8 cellular contexts compared by ENCODE assay signal in the genomic region with DNA sequence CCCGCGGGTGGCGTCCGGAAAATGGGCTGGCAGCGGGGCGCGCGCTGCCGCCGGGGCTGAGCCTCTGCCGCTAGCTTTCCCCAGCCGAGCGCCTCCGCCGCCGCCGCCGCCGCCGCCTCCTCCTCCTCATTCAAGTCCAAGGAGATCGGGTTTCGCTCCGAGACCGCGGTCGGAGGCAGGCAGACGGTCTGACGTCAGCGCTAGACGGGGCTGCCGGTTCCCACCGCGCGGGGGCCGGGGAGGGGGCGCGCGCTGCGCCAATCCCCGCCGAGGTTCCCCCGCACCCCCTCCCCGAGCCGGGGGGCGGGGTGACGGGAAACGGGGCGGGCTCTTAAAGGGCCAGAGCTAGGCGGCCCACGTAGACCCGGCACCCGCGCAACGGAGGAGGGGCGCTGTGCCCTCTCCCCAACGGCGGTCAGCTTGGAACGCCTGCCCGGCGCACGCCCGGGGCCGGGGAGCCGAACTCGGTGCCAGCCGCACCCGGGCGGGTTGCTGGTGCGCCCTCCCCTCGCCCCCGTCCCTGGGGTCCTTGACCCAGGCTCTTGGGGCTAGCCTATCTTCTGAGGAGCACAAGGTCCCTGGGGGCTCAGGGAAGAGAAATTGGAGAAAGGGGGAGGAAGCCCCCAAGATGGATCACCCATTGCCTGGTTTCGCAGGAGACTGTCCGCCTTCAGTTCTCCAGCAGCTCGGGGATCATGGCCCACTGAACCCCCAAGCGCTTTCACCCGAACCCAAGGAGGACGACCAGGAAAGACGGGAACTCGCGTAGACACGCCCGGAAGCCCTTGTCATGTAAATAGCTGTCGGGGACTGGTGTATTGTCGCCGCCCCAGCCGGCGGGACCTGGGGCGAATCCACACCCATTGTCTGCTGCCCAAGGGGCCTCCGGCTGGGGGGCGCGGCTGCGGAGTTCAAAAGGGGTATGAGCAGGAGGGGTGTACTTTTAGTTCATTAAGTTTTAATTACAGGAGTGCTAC. TPM values are rescaled to one million over a fixed set of nuclear protein-coding genes. Genes with fewer than 3 reads are reported as not detected.
DNase-seq lines count a peak whose midpoint lies in the region; ATAC-seq lines count a peak whose summit lies in the region.

A gene with protein sequence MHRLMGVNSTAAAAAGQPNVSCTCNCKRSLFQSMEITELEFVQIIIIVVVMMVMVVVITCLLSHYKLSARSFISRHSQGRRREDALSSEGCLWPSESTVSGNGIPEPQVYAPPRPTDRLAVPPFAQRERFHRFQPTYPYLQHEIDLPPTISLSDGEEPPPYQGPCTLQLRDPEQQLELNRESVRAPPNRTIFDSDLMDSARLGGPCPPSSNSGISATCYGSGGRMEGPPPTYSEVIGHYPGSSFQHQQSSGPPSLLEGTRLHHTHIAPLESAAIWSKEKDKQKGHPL (minus strand): TSS at position 193 of the 977 bp plus-strand sequence. CDS start 433 bp downstream, outside the sequence.

- DNase-seq in AG08395 (ENCODE audit: low spot score): peak; percentile 97
- DNase-seq in NCI-H526 treated with DMSO at 0.1 percent for 48 hours (lab: John Stamatoyannopoulos, UW): peak; percentile 87
- DNase-seq in activated CD8-positive, alpha-beta memory T cell treated with anti-CD3 and anti-CD28 coated beads, Interleukin-2, amount 10 ng/mL, durations not matched to agents 7 days and 5 days: peak; percentile 88
- peak; percentile 89 to 93 (median 92) for DNase-seq in effector memory CD8-positive, alpha-beta T cell
- DNase-seq in medulla oblongata (ENCODE audit: extremely low spot score): peak; percentile 95
- peak; percentile 80 to 90 (median 88) for DNase-seq in stimulated activated CD4-positive, alpha-beta T cell treated with anti-CD3 and anti-CD28 coated beads, TNF-alpha, amount 100 ng/mL, for 24 hours (ENCODE audit: low read depth in 3 of 3)

- ATAC-seq in GM19043 (IDR thresholded peaks at IDR 0.05; ENCODE audit: low read depth, unreplicated experiment): peak; percentile 54
- peak; percentile 77 for ATAC-seq in HG03439 (IDR thresholded peaks at IDR 0.05; ENCODE audit: unreplicated experiment)
- peak; percentile 93 for ATAC-seq in activated CD8-positive, alpha-beta memory T cell treated with anti-CD3 and anti-CD28 coated beads, Interleukin-2, amount 10 ng/mL, durations not matched to agents 7 days and 5 days
- peak; percentile 81 for ATAC-seq in effector memory CD8-positive, alpha-beta T cell (replicated peaks)

- H3K9me3 Mint-ChIP-seq in activated CD8-positive, alpha-beta memory T cell treated with anti-CD3 and anti-CD28 coated beads, Interleukin-2, amount 10 ng/mL, durations not matched to agents 7 days and 5 days (ENCODE audit: low read depth): no peaks in the 10 kb centered on the region
- H3K9me3 Mint-ChIP-seq in effector memory CD8-positive, alpha-beta T cell: no peaks in the 10 kb centered on the region

- H3K4me1 Mint-ChIP-seq in activated CD8-positive, alpha-beta memory T cell treated with anti-CD3 and anti-CD28 coated beads, Interleukin-2, amount 10 ng/mL, durations not matched to agents 7 days and 5 days: peaks cover 10% of the 10 kb centered on the region
- peaks cover 12 to 13% of the 10 kb centered on the region in 2 donors for H3K4me1 Mint-ChIP-seq in effector memory CD8-positive, alpha-beta T cell (ENCODE audit: low read depth in 2 of 2)

- no peaks in the 10 kb centered on the region for H3K36me3 Mint-ChIP-seq in activated CD8-positive, alpha-beta memory T cell treated with anti-CD3 and anti-CD28 coated beads, Interleukin-2, amount 10 ng/mL, durations not matched to agents 7 days and 5 days
- H3K36me3 Mint-ChIP-seq in effector memory CD8-positive, alpha-beta T cell (ENCODE audit: insufficient read depth): peaks cover 27% of the 10 kb centered on the region

- CTCF ChIA-PET in activated CD8-positive, alpha-beta memory T cell treated with anti-CD3 and anti-CD28 coated beads, Interleukin-2, amount 10 ng/mL, durations not matched to agents 7 days and 5 days (lab: Charles Lee): interaction anchor here (0.9 kb wide), 1 partner anchor 56 kb away, joined by 3 read pairs; no protein-coding TSS in a partner anchor

- H3K27ac Mint-ChIP-seq in activated CD8-positive, alpha-beta memory T cell treated with anti-CD3 and anti-CD28 coated beads, Interleukin-2, amount 10 ng/mL, durations not matched to agents 7 days and 5 days: no peak within 1 kb of the TSS
- H3K27ac Mint-ChIP-seq in effector memory CD8-positive, alpha-beta T cell: peak within 1 kb of the TSS; percentile 91 to 94

- H3K4me3 Mint-ChIP-seq in activated CD8-positive, alpha-beta memory T cell treated with anti-CD3 and anti-CD28 coated beads, Interleukin-2, amount 10 ng/mL, durations not matched to agents 7 days and 5 days: peak within 1 kb of the TSS; percentile 70
- peak within 1 kb of the TSS; percentile 84 to 85 for H3K4me3 Mint-ChIP-seq in effector memory CD8-positive, alpha-beta T cell

- peaks cover 48% of the 10 kb centered on the region for H3K27me3 Mint-ChIP-seq in activated CD8-positive, alpha-beta memory T cell treated with anti-CD3 and anti-CD28 coated beads, Interleukin-2, amount 10 ng/mL, durations not matched to agents 7 days and 5 days
- peaks cover 26 to 69% of the 10 kb centered on the region in 2 donors for H3K27me3 Mint-ChIP-seq in effector memory CD8-positive, alpha-beta T cell

RNA-seq across cellular contexts. Expression of the gene that starts here (rescaled TPM):
- 1 to 10 TPM in 1 of 2 experiments, under 1 TPM in 1; 0.20 to 1.2 TPM for total RNA-seq in activated CD8-positive, alpha-beta memory T cell treated with anti-CD3 and anti-CD28 coated beads, Interleukin-2, amount 10 ng/mL, durations not matched to agents 7 days and 5 days

Comparison
In these comparisons a context has a peak if more than half of its experiments do, and no peak if none do; other contexts are left out.
1. Peak in every context shown above with its lines: DNase-seq and ATAC-seq.